In the genomic region with DNA sequence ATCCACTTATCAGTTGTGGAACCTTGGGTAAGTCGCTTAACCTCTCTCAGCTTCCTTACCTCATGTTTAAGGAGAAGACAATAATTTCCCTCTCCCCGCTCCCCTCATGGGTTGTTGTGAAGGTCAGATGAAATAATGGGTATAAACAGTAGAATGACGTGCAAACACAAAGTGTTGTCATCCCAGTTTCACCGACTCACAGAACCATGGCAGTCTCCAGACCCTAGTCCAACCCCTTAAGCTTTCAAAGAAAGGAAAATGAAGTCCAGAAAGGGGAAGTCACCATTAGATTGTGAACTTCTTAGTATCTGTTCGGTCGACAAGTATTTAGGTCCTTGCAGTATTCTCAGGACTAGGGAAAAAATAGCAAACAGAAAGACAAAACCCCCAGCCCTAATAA, we compare ENCODE assay signal across 9 cellular contexts. TPM values are rescaled to one million over a fixed set of nuclear protein-coding genes. Genes with fewer than 3 reads are reported as not detected.
DNase-seq lines count a peak whose midpoint lies in the region; ATAC-seq and TF ChIP-seq lines count a peak whose summit lies in the region.
"Had no signal": no experiment of that assay in that cellular context is flagged by ENCODE, and none has a peak within 500 bp of the region (broad histone marks: within the 10 kb centered on the region; RNA-seq: fewer than 3 reads in every experiment).

No MANE protein-coding gene starts in this region.

- no peak for TF ChIP-seq EP300 in tibial nerve (IDR thresholded peaks at IDR 0.05)

- no peaks in the 10 kb centered on the region for H3K36me3 Mint-ChIP-seq in activated naive CD4-positive, alpha-beta T cell treated with anti-CD3 and anti-CD28 coated beads, Interleukin-2, amount 50 U/mL, for 24 hours
- H3K36me3 Mint-ChIP-seq in activated naive CD4-positive, alpha-beta T cell treated with anti-CD3 and anti-CD28 coated beads, Interleukin-2, amount 50 U/mL, for 72 hours: peaks cover 0 to 17% of the 10 kb centered on the region in 2 donors
- H3K36me3 Mint-ChIP-seq in activated CD8-positive, alpha-beta T cell treated with anti-CD3 and anti-CD28 coated beads, Interleukin-2, amount 10 ng/mL, durations not matched to agents 7 days and 5 days (ENCODE audit: low read depth): peaks cover 14% of the 10 kb centered on the region

- no peaks in the 10 kb centered on the region for H3K9me3 Mint-ChIP-seq in activated naive CD4-positive, alpha-beta T cell treated with anti-CD3 and anti-CD28 coated beads, Interleukin-2, amount 50 U/mL, for 24 hours
- no peaks in the 10 kb centered on the region for H3K9me3 Mint-ChIP-seq in activated naive CD4-positive, alpha-beta T cell treated with anti-CD3 and anti-CD28 coated beads, Interleukin-2, amount 50 U/mL, for 72 hours
- H3K9me3 Mint-ChIP-seq in activated CD8-positive, alpha-beta T cell treated with anti-CD3 and anti-CD28 coated beads, Interleukin-2, amount 10 ng/mL, durations not matched to agents 7 days and 5 days (ENCODE audit: insufficient read depth): no peaks in the 10 kb centered on the region

- CTCF ChIA-PET in activated CD8-positive, alpha-beta T cell treated with anti-CD3 and anti-CD28 coated beads, Interleukin-2, amount 10 ng/mL, durations not matched to agents 7 days and 5 days (lab: Charles Lee): no interaction called here

- TF ChIP-seq CTCF in kidney epithelial cell (IDR thresholded peaks at IDR 0.05; ENCODE audit: insufficient read depth, low read length, poor library complexity, severe bottlenecking) (no peak), tibial nerve (IDR thresholded peaks at IDR 0.05) (no peak)

- no peak for ATAC-seq in activated naive CD4-positive, alpha-beta T cell treated with anti-CD3 and anti-CD28 coated beads, Interleukin-2, amount 50 U/mL, for 72 hours
- no peak for ATAC-seq in activated CD8-positive, alpha-beta T cell treated with anti-CD3 and anti-CD28 coated beads, Interleukin-2, amount 10 ng/mL, durations not matched to agents 7 days and 5 days
- ATAC-seq in GM19328 (IDR thresholded peaks at IDR 0.05; ENCODE audit: unreplicated experiment): no peak

- H3K27me3 Mint-ChIP-seq in activated naive CD4-positive, alpha-beta T cell treated with anti-CD3 and anti-CD28 coated beads, Interleukin-2, amount 50 U/mL, for 24 hours: no peaks in the 10 kb centered on the region
- H3K27me3 Mint-ChIP-seq in activated CD8-positive, alpha-beta T cell treated with anti-CD3 and anti-CD28 coated beads, Interleukin-2, amount 10 ng/mL, durations not matched to agents 7 days and 5 days (ENCODE audit: low read depth): no peaks in the 10 kb centered on the region

- peak overlapping the region; percentile 65 for H3K4me3 ChIP-seq in kidney epithelial cell (ENCODE audit: low read depth, low read length)
- peak overlapping the region in 3 of 4 donors; percentile 95 to 97 (median 96) for H3K4me3 ChIP-seq in tibial nerve

- peaks cover 0 to 41% (median 6%) of the 10 kb centered on the region in 4 donors for H3K4me1 ChIP-seq in tibial nerve

- H3K4me3 Mint-ChIP-seq in activated naive CD4-positive, alpha-beta T cell treated with anti-CD3 and anti-CD28 coated beads, Interleukin-2, amount 50 U/mL, for 24 hours: peak overlapping the region; percentile 91
- peak overlapping the region; percentile 96 for H3K4me3 Mint-ChIP-seq in activated CD8-positive, alpha-beta T cell treated with anti-CD3 and anti-CD28 coated beads, Interleukin-2, amount 10 ng/mL, durations not matched to agents 7 days and 5 days

- peak overlapping the region in 1 of 4 donors; percentile 98 for H3K27ac ChIP-seq in tibial nerve

- H3K36me3 ChIP-seq in kidney epithelial cell (ENCODE audit: control insufficient read depth, insufficient read depth, low read length) (no peaks in the 10 kb centered on the region), tibial nerve (peaks cover 0 to 37% (median 0%) of the 10 kb centered on the region in 3 donors)

- no peak for DNase-seq in activated naive CD4-positive, alpha-beta T cell treated with anti-CD3 and anti-CD28 coated beads, Interleukin-2, amount 50 U/mL, for 72 hours (ENCODE audit: low spot score in 2 of 2)
- no peak for DNase-seq in activated CD8-positive, alpha-beta T cell treated with anti-CD3 and anti-CD28 coated beads, Interleukin-2, amount 10 ng/mL, durations not matched to agents 7 days and 5 days
- no peak for DNase-seq in kidney epithelial cell (ENCODE audit: low read depth)
- DNase-seq in tibial nerve (ENCODE audit: low spot score in 2 of 2): no peak
- no peak for DNase-seq in SKM-1 treated with dmso at 0.1 percent for 144 hours (lab: John Stamatoyannopoulos, UW; ENCODE audit: unreplicated experiment)
- no peak for DNase-seq in NCI-H1417 (lab: John Stamatoyannopoulos, UW)

- H3K27ac Mint-ChIP-seq in activated naive CD4-positive, alpha-beta T cell treated with anti-CD3 and anti-CD28 coated beads, Interleukin-2, amount 50 U/mL, for 24 hours: peak overlapping the region; percentile 51
- peak overlapping the region in 1 of 2 donors; percentile 95 for H3K27ac Mint-ChIP-seq in activated naive CD4-positive, alpha-beta T cell treated with anti-CD3 and anti-CD28 coated beads, Interleukin-2, amount 50 U/mL, for 72 hours
- H3K27ac Mint-ChIP-seq in activated CD8-positive, alpha-beta T cell treated with anti-CD3 and anti-CD28 coated beads, Interleukin-2, amount 10 ng/mL, durations not matched to agents 7 days and 5 days: no peak overlapping the region

- 55 to 61% methylated on average over 6 of the region's 6 CpGs for WGBS in tibial nerve, 2 donors

- no peaks in the 10 kb centered on the region for H3K9me3 ChIP-seq in tibial nerve

- H3K27me3 ChIP-seq in kidney epithelial cell (ENCODE audit: control insufficient read depth, insufficient read depth, low read length) (no peaks in the 10 kb centered on the region), tibial nerve (no peaks in the 10 kb centered on the region)

- peaks cover 28% of the 10 kb centered on the region for H3K4me1 Mint-ChIP-seq in activated naive CD4-positive, alpha-beta T cell treated with anti-CD3 and anti-CD28 coated beads, Interleukin-2, amount 50 U/mL, for 24 hours
- peaks cover 23% of the 10 kb centered on the region for H3K4me1 Mint-ChIP-seq in activated CD8-positive, alpha-beta T cell treated with anti-CD3 and anti-CD28 coated beads, Interleukin-2, amount 10 ng/mL, durations not matched to agents 7 days and 5 days (ENCODE audit: low read depth)

- POLR2A ChIA-PET in activated CD8-positive, alpha-beta T cell treated with anti-CD3 and anti-CD28 coated beads, Interleukin-2, amount 10 ng/mL, durations not matched to agents 7 days and 5 days (lab: Charles Lee): no interaction called here

- TF ChIP-seq POLR2A in tibial nerve (IDR thresholded peaks at IDR 0.05): no peak

RNA-seq across cellular contexts. Expression of a gene that starts 1.1 kb away (rescaled TPM):
- total RNA-seq in activated naive CD4-positive, alpha-beta T cell treated with anti-CD3 and anti-CD28 coated beads, Interleukin-2, amount 50 U/mL, for 72 hours: 10 to 100 TPM; 36.0 to 51.7 TPM
- total RNA-seq in activated CD8-positive, alpha-beta T cell treated with anti-CD3 and anti-CD28 coated beads, Interleukin-2, amount 10 ng/mL, durations not matched to agents 7 days and 5 days: 10 to 100 TPM; 72.4 to 74.1 TPM
- total RNA-seq in kidney epithelial cell (96.5 and 108 TPM in 2 replicates), tibial nerve (10 to 100 TPM; 32.6 to 51.8 (median 47.8) TPM)

RNA-seq across cellular contexts. Expression of a gene that starts 2.1 kb away (rescaled TPM):
- 10 to 100 TPM; 31.3 to 32.2 TPM for total RNA-seq in activated naive CD4-positive, alpha-beta T cell treated with anti-CD3 and anti-CD28 coated beads, Interleukin-2, amount 50 U/mL, for 72 hours
- total RNA-seq in activated CD8-positive, alpha-beta T cell treated with anti-CD3 and anti-CD28 coated beads, Interleukin-2, amount 10 ng/mL, durations not matched to agents 7 days and 5 days: 10 to 100 TPM; 32.8 to 33.3 TPM
- total RNA-seq in kidney epithelial cell (28.2 and 30.5 TPM in 2 replicates), tibial nerve (10 to 100 TPM; 19.5 to 32.1 (median 22.8) TPM)

RNA-seq across cellular contexts. Expression of a gene that starts 5.3 kb away (rescaled TPM):
- total RNA-seq in activated naive CD4-positive, alpha-beta T cell treated with anti-CD3 and anti-CD28 coated beads, Interleukin-2, amount 50 U/mL, for 72 hours: under 1 TPM; 0.36 to 0.89 TPM
- under 1 TPM in 1 of 2 experiments, not detected in 1; 0.50 TPM for total RNA-seq in activated CD8-positive, alpha-beta T cell treated with anti-CD3 and anti-CD28 coated beads, Interleukin-2, amount 10 ng/mL, durations not matched to agents 7 days and 5 days
- 30.4 and 46.0 TPM in 2 replicates for total RNA-seq in kidney epithelial cell
- not detected for total RNA-seq in tibial nerve
- total RNA-seq: M059J had no signal

RNA-seq across cellular contexts. Expression of a gene that starts 26.6 kb away (rescaled TPM):
- under 1 TPM; 0.16 to 0.49 TPM for total RNA-seq in activated naive CD4-positive, alpha-beta T cell treated with anti-CD3 and anti-CD28 coated beads, Interleukin-2, amount 50 U/mL, for 72 hours
- under 1 TPM; 0.05 TPM for total RNA-seq in activated CD8-positive, alpha-beta T cell treated with anti-CD3 and anti-CD28 coated beads, Interleukin-2, amount 10 ng/mL, durations not matched to agents 7 days and 5 days
- 34.5 and 34.6 TPM in 2 replicates for total RNA-seq in kidney epithelial cell
- total RNA-seq in tibial nerve: 1 to 10 TPM in 1 of 4 donors, under 1 TPM in 3; under 0.01 to 1.2 (median 0.43) TPM

RNA-seq across cellular contexts. Expression of a gene that starts 34.9 kb away (rescaled TPM):
- total RNA-seq in activated naive CD4-positive, alpha-beta T cell treated with anti-CD3 and anti-CD28 coated beads, Interleukin-2, amount 50 U/mL, for 72 hours: 100 to 1,000 TPM; 178 TPM
- total RNA-seq in activated CD8-positive, alpha-beta T cell treated with anti-CD3 and anti-CD28 coated beads, Interleukin-2, amount 10 ng/mL, durations not matched to agents 7 days and 5 days: 100 to 1,000 TPM; 216 to 233 TPM
- 348 and 428 TPM in 2 replicates for total RNA-seq in kidney epithelial cell
- total RNA-seq in tibial nerve: 100 to 1,000 TPM; 172 to 236 (median 212) TPM

Comparison
In these comparisons a context has a peak if more than half of its experiments do, and no peak if none do; other contexts are left out.
1. RNA of a gene that starts 5.3 kb away (total RNA-seq): 30.4 to 46.0 TPM in kidney epithelial cell; 0.36 to 0.89 TPM in activated naive CD4-positive, alpha-beta T cell treated with anti-CD3 and anti-CD28 coated beads, Interleukin-2, amount 50 U/mL, for 72 hours, 0.50 TPM in activated CD8-positive, alpha-beta T cell treated with anti-CD3 and anti-CD28 coated beads, Interleukin-2, amount 10 ng/mL, durations not matched to agents 7 days and 5 days and not detected in tibial nerve; every median in the first group is over 10 times any median in the second.